ENCODE assay signal across 16 cellular contexts in genomic region chr7:21704362-21704761, GRCh38.
DNase-seq lines count a peak whose midpoint lies in the region; ATAC-seq and TF ChIP-seq lines count a peak whose summit lies in the region.
"Had no signal": no experiment of that assay in that cellular context is flagged by ENCODE, and none has a peak within 500 bp of the region (broad histone marks: within the 10 kb centered on the region; RNA-seq: fewer than 3 reads in every experiment).

No MANE protein-coding gene starts in this region.

- no peak for TF ChIP-seq POLR2A in right lobe of liver (IDR thresholded peaks at IDR 0.05)

- no peaks in the 10 kb centered on the region for H3K36me3 Mint-ChIP-seq in activated CD4-positive, alpha-beta memory T cell treated with anti-CD3 and anti-CD28 coated beads for 36 hours

- intact Hi-C loops in right lobe of liver (cut with DNase I): no loop called here
- intact Hi-C loops in activated CD4-positive, alpha-beta memory T cell treated with anti-CD3 and anti-CD28 coated beads for 36 hours (cut with micrococcal nuclease): no loop called here

- CTCF ChIA-PET in activated CD4-positive, alpha-beta memory T cell treated with anti-CD3 and anti-CD28 coated beads for 36 hours (lab: Charles Lee): no interaction called here

- no peaks in the 10 kb centered on the region for H3K4me1 Mint-ChIP-seq in activated CD4-positive, alpha-beta memory T cell treated with anti-CD3 and anti-CD28 coated beads for 36 hours (ENCODE audit: low read depth)

- WGBS in right lobe of liver (ENCODE audit: insufficient coverage, low coverage, low lambda C conversion rate, missing lambda C conversion rate): 41% methylated on average over 4 of the region's 4 CpGs

- ATAC-seq in right lobe of liver (peak; percentile 45 to 79 (median 48)), GM21576 (IDR thresholded peaks at IDR 0.05; ENCODE audit: unreplicated experiment) (no peak)
- ATAC-seq: A549, HCT116 had no signal

- H3K4me3 Mint-ChIP-seq in activated CD4-positive, alpha-beta memory T cell treated with anti-CD3 and anti-CD28 coated beads for 36 hours: no peak overlapping the region

- H3K27me3 Mint-ChIP-seq in activated CD4-positive, alpha-beta memory T cell treated with anti-CD3 and anti-CD28 coated beads for 36 hours: peaks cover 5% of the 10 kb centered on the region

- no peak overlapping the region for H3K27ac Mint-ChIP-seq in activated CD4-positive, alpha-beta memory T cell treated with anti-CD3 and anti-CD28 coated beads for 36 hours

- H3K27ac ChIP-seq in WERI-Rb-1 (no peak overlapping the region), right lobe of liver (no peak overlapping the region)
- H3K27ac ChIP-seq: A549, HL-60 had no signal

- H3K9me3 Mint-ChIP-seq in activated CD4-positive, alpha-beta memory T cell treated with anti-CD3 and anti-CD28 coated beads for 36 hours: peaks cover 6% of the 10 kb centered on the region

- H3K4me3 ChIP-seq in WERI-Rb-1 (ENCODE audit: low read depth, low read length): no peak overlapping the region
- no peak overlapping the region for H3K4me3 ChIP-seq in right lobe of liver
- H3K4me3 ChIP-seq: A549 had no signal

- POLR2A ChIA-PET in activated CD4-positive, alpha-beta memory T cell treated with anti-CD3 and anti-CD28 coated beads for 36 hours (lab: Charles Lee): no interaction called here

- DNase-seq in DMS 273 (lab: John Stamatoyannopoulos, UW; ENCODE audit: unreplicated experiment) (peak; percentile 82), HuH-7 (ENCODE audit: low spot score) (peak; percentile 10), WERI-Rb-1 (peak; percentile 57), right lobe of liver (peak in 1 of 3 donors; percentile 25), occipital lobe (lab: John Stamatoyannopoulos, UW) (no peak), NCI-H2081 treated with DMSO at 0.1 percent for 48 hours (lab: John Stamatoyannopoulos, UW) (no peak)
- no peak for DNase-seq in activated CD4-positive, alpha-beta memory T cell treated with anti-CD3 and anti-CD28 coated beads for 36 hours
- DNase-seq: NCI-H187; NCI-H526; NK-92 treated with Interleukin-12 subunit alpha and Interleukin-12 subunit beta, amount 100 ng/mL, for 24 hours; OCI-M1; RPMI8226 had no signal

- H3K27me3 ChIP-seq in WERI-Rb-1 (ENCODE audit: insufficient read depth, low read depth, severe bottlenecking): no peaks in the 10 kb centered on the region
- no peaks in the 10 kb centered on the region for H3K27me3 ChIP-seq in right lobe of liver

- TF ChIP-seq CTCF in WERI-Rb-1 (IDR thresholded peaks at IDR 0.05; ENCODE audit: low read depth, low read length) (peak; percentile 33; the same call in 1 of the 2 replicates), right lobe of liver (IDR thresholded peaks at IDR 0.05) (no peak)

- no peaks in the 10 kb centered on the region for H3K4me1 ChIP-seq in right lobe of liver
- H3K4me1 ChIP-seq: A549 had no signal

- H3K9me3 ChIP-seq in WERI-Rb-1 (ENCODE audit: severe bottlenecking) (peaks cover 3% of the 10 kb centered on the region), right lobe of liver (no peaks in the 10 kb centered on the region)
- H3K9me3 ChIP-seq: A549 had no signal

- H3K36me3 ChIP-seq in WERI-Rb-1 (no peaks in the 10 kb centered on the region), right lobe of liver (no peaks in the 10 kb centered on the region)

Comparison
In these comparisons a context has a peak if more than half of its experiments do, and no peak if none do; other contexts are left out.
1. DNase-seq: peak in DMS 273 (single experiment), HuH-7 (single experiment) and WERI-Rb-1 (single experiment); none in occipital lobe (single experiment), activated CD4-positive, alpha-beta memory T cell treated with anti-CD3 and anti-CD28 coated beads for 36 hours (single experiment) and NCI-H2081 treated with DMSO at 0.1 percent for 48 hours (single experiment).